In the genomic region with DNA sequence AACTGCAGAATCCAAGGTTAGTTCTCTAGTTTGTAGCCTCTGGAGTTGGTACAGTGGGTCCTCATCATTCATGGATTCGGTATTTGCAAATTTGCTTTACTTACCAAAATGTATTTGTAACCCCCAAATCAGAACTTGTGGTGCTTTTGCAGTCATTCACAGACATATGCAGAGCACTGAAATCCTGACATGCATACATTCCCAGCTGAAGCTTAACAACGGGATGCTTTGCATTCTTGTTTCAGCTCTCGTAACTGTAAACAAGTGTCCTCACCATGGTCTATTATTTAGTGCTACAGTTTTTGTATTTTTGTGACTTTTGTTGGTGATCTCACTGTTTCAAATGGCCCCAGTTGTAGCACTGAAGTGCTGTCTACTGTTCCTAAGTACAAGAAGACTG, we compare ENCODE assay signal across 1 cellular context.
TF ChIP-seq lines count a peak whose summit lies in the region.

No MANE protein-coding gene starts in this region.

TF ChIP-seq in WTC11, 78 proteins besides CTCF, POLR2A, EP300 and RAD21 (continued from another document):
- no peak for TF ChIP-seq NR3C1 (CRISPR knock-in tag; conservative IDR thresholded peaks at IDR 0.05; ENCODE audit: low read depth)
- TF ChIP-seq, protein P1, sequence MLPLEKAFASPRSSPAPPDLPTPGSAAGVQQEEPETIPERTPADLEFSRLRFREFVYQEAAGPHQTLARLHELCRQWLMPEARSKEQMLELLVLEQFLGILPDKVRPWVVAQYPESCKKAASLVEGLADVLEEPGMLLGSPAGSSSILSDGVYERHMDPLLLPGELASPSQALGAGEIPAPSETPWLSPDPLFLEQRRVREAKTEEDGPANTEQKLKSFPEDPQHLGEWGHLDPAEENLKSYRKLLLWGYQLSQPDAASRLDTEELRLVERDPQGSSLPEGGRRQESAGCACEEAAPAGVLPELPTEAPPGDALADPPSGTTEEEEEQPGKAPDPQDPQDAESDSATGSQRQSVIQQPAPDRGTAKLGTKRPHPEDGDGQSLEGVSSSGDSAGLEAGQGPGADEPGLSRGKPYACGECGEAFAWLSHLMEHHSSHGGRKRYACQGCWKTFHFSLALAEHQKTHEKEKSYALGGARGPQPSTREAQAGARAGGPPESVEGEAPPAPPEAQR (CRISPR knock-in tag; IDR thresholded peaks at IDR 0.05): no peak
- TF ChIP-seq PRDM15 (CRISPR knock-in tag; IDR thresholded peaks at IDR 0.05): no peak
- TF ChIP-seq JAZF1 (CRISPR knock-in tag; IDR thresholded peaks at IDR 0.05): no peak
- TF ChIP-seq, protein P2, sequence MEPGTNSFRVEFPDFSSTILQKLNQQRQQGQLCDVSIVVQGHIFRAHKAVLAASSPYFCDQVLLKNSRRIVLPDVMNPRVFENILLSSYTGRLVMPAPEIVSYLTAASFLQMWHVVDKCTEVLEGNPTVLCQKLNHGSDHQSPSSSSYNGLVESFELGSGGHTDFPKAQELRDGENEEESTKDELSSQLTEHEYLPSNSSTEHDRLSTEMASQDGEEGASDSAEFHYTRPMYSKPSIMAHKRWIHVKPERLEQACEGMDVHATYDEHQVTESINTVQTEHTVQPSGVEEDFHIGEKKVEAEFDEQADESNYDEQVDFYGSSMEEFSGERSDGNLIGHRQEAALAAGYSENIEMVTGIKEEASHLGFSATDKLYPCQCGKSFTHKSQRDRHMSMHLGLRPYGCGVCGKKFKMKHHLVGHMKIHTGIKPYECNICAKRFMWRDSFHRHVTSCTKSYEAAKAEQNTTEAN (CRISPR knock-in tag; IDR thresholded peaks at IDR 0.05): no peak
- TF ChIP-seq, protein P3, sequence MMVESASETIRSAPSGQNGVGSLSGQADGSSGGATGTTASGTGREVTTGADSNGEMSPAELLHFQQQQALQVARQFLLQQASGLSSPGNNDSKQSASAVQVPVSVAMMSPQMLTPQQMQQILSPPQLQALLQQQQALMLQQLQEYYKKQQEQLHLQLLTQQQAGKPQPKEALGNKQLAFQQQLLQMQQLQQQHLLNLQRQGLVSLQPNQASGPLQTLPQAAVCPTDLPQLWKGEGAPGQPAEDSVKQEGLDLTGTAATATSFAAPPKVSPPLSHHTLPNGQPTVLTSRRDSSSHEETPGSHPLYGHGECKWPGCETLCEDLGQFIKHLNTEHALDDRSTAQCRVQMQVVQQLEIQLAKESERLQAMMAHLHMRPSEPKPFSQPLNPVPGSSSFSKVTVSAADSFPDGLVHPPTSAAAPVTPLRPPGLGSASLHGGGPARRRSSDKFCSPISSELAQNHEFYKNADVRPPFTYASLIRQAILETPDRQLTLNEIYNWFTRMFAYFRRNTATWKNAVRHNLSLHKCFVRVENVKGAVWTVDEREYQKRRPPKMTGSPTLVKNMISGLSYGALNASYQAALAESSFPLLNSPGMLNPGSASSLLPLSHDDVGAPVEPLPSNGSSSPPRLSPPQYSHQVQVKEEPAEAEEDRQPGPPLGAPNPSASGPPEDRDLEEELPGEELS (CRISPR knock-in tag; IDR thresholded peaks at IDR 0.05): no peak
